ENCODE assay signal across 22 cellular contexts in the genomic region with DNA sequence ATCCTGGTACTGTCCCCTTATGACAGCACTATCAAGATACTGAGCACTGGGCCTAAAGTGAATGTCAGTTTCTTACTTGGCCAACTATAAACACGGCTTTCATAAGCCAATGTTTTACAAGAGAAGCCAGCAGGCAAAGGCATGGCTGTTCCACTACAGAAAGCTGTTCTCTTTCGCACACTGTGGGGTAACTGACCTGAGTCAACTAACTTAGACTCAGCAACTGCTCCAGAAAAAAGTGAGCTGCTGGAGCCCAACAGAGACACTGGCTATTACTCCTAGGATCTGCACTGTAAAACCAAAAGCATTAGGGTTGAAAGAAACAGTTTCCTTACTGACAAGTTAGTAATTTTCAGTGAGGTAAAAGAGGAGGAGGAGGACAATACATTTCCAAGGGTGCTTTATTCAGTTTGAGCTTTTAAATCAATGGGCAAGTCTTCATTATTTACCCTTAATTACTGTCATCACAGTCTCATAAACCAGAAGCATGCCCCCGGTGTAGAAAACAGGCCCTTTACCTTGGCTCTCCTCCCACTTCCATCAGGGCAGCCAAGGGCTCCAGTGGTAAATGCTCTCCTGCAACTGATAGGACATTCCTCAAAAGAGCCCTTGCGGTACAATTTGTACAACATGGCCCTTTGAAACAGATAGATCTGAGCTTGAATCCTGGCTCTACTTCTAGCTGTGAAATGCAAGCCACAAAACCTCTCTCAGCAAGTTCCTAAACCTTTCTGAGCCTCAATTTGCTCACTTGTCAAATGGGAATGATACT.
DNase-seq lines count a peak whose midpoint lies in the region; ATAC-seq and TF ChIP-seq lines count a peak whose summit lies in the region.
"Had no signal": no experiment of that assay in that cellular context is flagged by ENCODE, and none has a peak within 500 bp of the region (broad histone marks: within the 10 kb centered on the region; RNA-seq: fewer than 3 reads in every experiment).

No MANE protein-coding gene starts in this region.

- intact Hi-C loops in heart right ventricle (cut with DNase I): loop anchor here in 2 of 10 donors (5.0 to 10.0 kb wide), 3 partner anchors 85 to 275 kb away; partner anchors contain the start of gene PDE11A (in 2 of the 2)
- intact Hi-C loops in sciatic nerve (cut with DNase I): no loop called here

- ATAC-seq in heart right ventricle (peak in 6 of 8 donors; percentile 50 to 81 (median 66)), sciatic nerve (peak; percentile 35), HG02840 (IDR thresholded peaks at IDR 0.05; ENCODE audit: low FRiP score, unreplicated experiment) (no peak), GM18511 (IDR thresholded peaks at IDR 0.05; ENCODE audit: unreplicated experiment) (no peak)

- peaks cover 0 to 8% (median 0%) of the 10 kb centered on the region in 7 donors for H3K27me3 ChIP-seq in heart right ventricle

- WGBS in heart right ventricle, 2 donors: 43% methylated on average over 4 of the region's 4 CpGs

- H3K27ac ChIP-seq in heart right ventricle: peak overlapping the region in 7 of 10 donors; percentile 15 to 65 (median 38)
- H3K27ac ChIP-seq: C4-2B, SK-N-MC had no signal

- no peaks in the 10 kb centered on the region for H3K9me3 ChIP-seq in heart right ventricle

- H3K36me3 ChIP-seq in heart right ventricle: no peaks in the 10 kb centered on the region

- no peak overlapping the region for H3K4me3 ChIP-seq in heart right ventricle
- H3K4me3 ChIP-seq: SK-N-MC had no signal

- no peak for TF ChIP-seq CTCF in heart right ventricle (IDR thresholded peaks at IDR 0.05)

- DNase-seq in NCI-H2081 (lab: John Stamatoyannopoulos, UW) (peak; percentile 13 to 28), NCI-H2081 treated with DMSO at 0.1 percent for 48 hours (lab: John Stamatoyannopoulos, UW) (no peak), NCI-H2227 (lab: John Stamatoyannopoulos, UW; ENCODE audit: unreplicated experiment) (peak; percentile 46), heart right ventricle (no peak), sciatic nerve (ENCODE audit: low spot score) (no peak)
- DNase-seq: AML-193; CD8-positive, alpha-beta memory T cell; DMS53; GDM1; GOT3; HCEC 1CT; KG1; NCI-H1092; NCI-H1694; NCI-H2107; NCI-H345; NCI-H524; SHP77 had no signal

- peaks cover 0 to 24% (median 7%) of the 10 kb centered on the region in 9 donors for H3K4me1 ChIP-seq in heart right ventricle

Comparison
In these comparisons a context has a peak if more than half of its experiments do, and no peak if none do; other contexts are left out.
1. DNase-seq: peak in NCI-H2081 (2 of 2) and NCI-H2227 (single experiment); none in NCI-H2081 treated with DMSO at 0.1 percent for 48 hours (single experiment), heart right ventricle (0 of 2) and sciatic nerve (single experiment).
2. ATAC-seq: peak in heart right ventricle (6 of 8) and sciatic nerve (single experiment); none in HG02840 (single experiment) and GM18511 (single experiment).